15 cellular contexts compared by ENCODE assay signal in the genomic region with DNA sequence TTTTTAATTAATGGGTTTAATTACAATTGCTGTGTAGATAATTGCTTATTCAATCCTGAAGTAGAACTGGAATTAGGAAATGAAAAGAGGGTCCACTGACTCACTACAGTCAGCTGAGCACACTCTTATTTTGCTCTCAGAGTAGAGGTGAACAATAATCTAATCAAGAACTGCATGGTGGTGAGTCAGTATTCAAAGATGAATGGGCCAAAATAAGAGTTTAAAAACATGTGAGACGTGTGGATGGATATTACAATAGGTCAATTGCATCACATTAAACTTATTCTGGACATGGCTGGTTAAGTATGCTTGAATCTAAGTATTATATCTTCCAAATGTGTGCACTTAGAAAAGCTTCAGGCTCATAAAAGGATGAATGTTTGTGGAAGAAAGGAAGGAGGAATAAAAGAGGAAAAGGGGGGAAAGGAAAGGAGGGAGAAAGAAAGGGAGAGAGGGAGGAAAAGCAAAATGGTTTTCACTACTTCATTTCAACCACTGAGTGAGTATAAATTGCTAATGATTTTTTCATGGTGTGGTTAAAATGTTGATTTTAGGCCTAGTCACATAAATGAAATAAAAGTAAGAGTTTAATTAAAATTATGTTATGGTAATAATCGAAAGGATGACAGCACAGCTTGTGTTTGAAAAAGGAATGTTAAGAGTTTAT.
A peak's percentile ranks its signal among the peaks of the same experiment; 100 is the strongest.
DNase-seq lines count a peak whose midpoint lies in the region; ATAC-seq and TF ChIP-seq lines count a peak whose summit lies in the region.
"Had no signal": no experiment of that assay in that cellular context is flagged by ENCODE, and none has a peak within 500 bp of the region (broad histone marks: within the 10 kb centered on the region; RNA-seq: fewer than 3 reads in every experiment).

No MANE protein-coding gene starts in this region.

- H3K9me3 Mint-ChIP-seq in stimulated activated naive CD8-positive, alpha-beta T cell treated with anti-CD3 and anti-CD28 coated beads, Interleukin-15, amount 100 ng/mL, for 72 hours = peaks cover 5 to 13% of the 10 kb centered on the region in 2 donors
- H3K9me3 Mint-ChIP-seq: effector memory CD8-positive, alpha-beta T cell had no signal

- H3K4me3 Mint-ChIP-seq in stimulated activated naive CD8-positive, alpha-beta T cell treated with anti-CD3 and anti-CD28 coated beads, Interleukin-15, amount 100 ng/mL, for 72 hours = no peak overlapping the region
- H3K4me3 Mint-ChIP-seq: effector memory CD8-positive, alpha-beta T cell; T-helper 2 cell treated with Interferon-gamma antibody and Interleukin-4, amounts not matched to agents 5 μg/mL and 100 μg/mL, for 36 hours had no signal

- H3K27me3 Mint-ChIP-seq in stimulated activated naive CD8-positive, alpha-beta T cell treated with anti-CD3 and anti-CD28 coated beads, Interleukin-15, amount 100 ng/mL, for 72 hours = no peaks in the 10 kb centered on the region
- H3K27me3 Mint-ChIP-seq: effector memory CD8-positive, alpha-beta T cell had no signal

- H3K4me3 ChIP-seq in astrocyte of the spinal cord (ENCODE audit: low read depth, low read length) = no peak overlapping the region
- no peak overlapping the region for H3K4me3 ChIP-seq in foreskin fibroblast (ENCODE audit: low read depth in 1 of 2, low read length in 2 of 2)
- H3K4me3 ChIP-seq: lower lobe of right lung, thyroid gland had no signal

- peak; percentile 46 for ATAC-seq in stimulated activated naive CD8-positive, alpha-beta T cell treated with anti-CD3 and anti-CD28 coated beads, Interleukin-15, Interleukin-2, amounts not matched to agents 100 U/mL and 50 U/mL, for 24 hours
- no peak for ATAC-seq in stimulated activated naive CD8-positive, alpha-beta T cell treated with anti-CD3 and anti-CD28 coated beads, Interleukin-15, amount 100 ng/mL, for 72 hours
- ATAC-seq: effector memory CD8-positive, alpha-beta T cell; lower lobe of right lung; Panc1 had no signal

- no peak for DNase-seq in stimulated activated naive CD8-positive, alpha-beta T cell treated with anti-CD3 and anti-CD28 coated beads, Interleukin-15, Interleukin-2, amounts not matched to agents 100 U/mL and 50 U/mL, for 24 hours
- DNase-seq in stimulated activated naive CD8-positive, alpha-beta T cell treated with anti-CD3 and anti-CD28 coated beads, Interleukin-15, amount 100 ng/mL, for 72 hours = no peak
- DNase-seq in astrocyte of the spinal cord (ENCODE audit: low read depth, low spot score) (peak; percentile 54), foreskin fibroblast (peak; percentile 81 to 89), hypothalamus (lab: John Stamatoyannopoulos, UW) (no peak), NCI-H774 (lab: John Stamatoyannopoulos, UW) (no peak), NK-92 (lab: John Stamatoyannopoulos, UW; ENCODE audit: unreplicated experiment) (no peak), NCI-H2081 treated with DMSO at 0.1 percent for 48 hours (lab: John Stamatoyannopoulos, UW) (no peak)
- DNase-seq: anterior cingulate cortex; effector memory CD8-positive, alpha-beta T cell; lower lobe of right lung; NCI-H1092; thyroid gland had no signal

- in situ Hi-C loops in astrocyte of the spinal cord (cut with HindIII; ENCODE audit: low sequenced_read_pairs) = loop anchor here (25.0 kb wide), 1 partner anchor 456 kb away; no protein-coding TSS in a partner anchor

- H3K27ac Mint-ChIP-seq in stimulated activated naive CD8-positive, alpha-beta T cell treated with anti-CD3 and anti-CD28 coated beads, Interleukin-15, amount 100 ng/mL, for 72 hours = no peak overlapping the region
- H3K27ac Mint-ChIP-seq: effector memory CD8-positive, alpha-beta T cell; T-helper 2 cell treated with Interferon-gamma antibody and Interleukin-4, amounts not matched to agents 5 μg/mL and 100 μg/mL, for 36 hours had no signal

- no peaks in the 10 kb centered on the region for H3K4me1 Mint-ChIP-seq in stimulated activated naive CD8-positive, alpha-beta T cell treated with anti-CD3 and anti-CD28 coated beads, Interleukin-15, amount 100 ng/mL, for 72 hours

- no peak for TF ChIP-seq CTCF in astrocyte of the spinal cord (IDR thresholded peaks at IDR 0.05; ENCODE audit: low read depth, low read length)
- no peak for TF ChIP-seq CTCF in foreskin fibroblast (IDR thresholded peaks at IDR 0.05; ENCODE audit: low read depth, low read length)

Comparison
In these comparisons a context has a peak if more than half of its experiments do, and no peak if none do; other contexts are left out.
1. DNase-seq: peak in astrocyte of the spinal cord (single experiment) and foreskin fibroblast (2 of 2); none in stimulated activated naive CD8-positive, alpha-beta T cell treated with anti-CD3 and anti-CD28 coated beads, Interleukin-15, Interleukin-2, amounts not matched to agents 100 U/mL and 50 U/mL, for 24 hours (single experiment), stimulated activated naive CD8-positive, alpha-beta T cell treated with anti-CD3 and anti-CD28 coated beads, Interleukin-15, amount 100 ng/mL, for 72 hours (0 of 2), hypothalamus (0 of 51), NCI-H774 (single experiment), NK-92 (single experiment) and NCI-H2081 treated with DMSO at 0.1 percent for 48 hours (single experiment).